ENCODE assay signal across 8 cellular contexts in genomic region chr9:69122086-69122390, GRCh38. TPM values are rescaled to one million over a fixed set of nuclear protein-coding genes. Genes with fewer than 3 reads are reported as not detected.
A peak's percentile ranks its signal among the peaks of the same experiment; 100 is the strongest.
DNase-seq lines count a peak whose midpoint lies in the region; ATAC-seq and TF ChIP-seq lines count a peak whose summit lies in the region.

No MANE protein-coding gene starts in this region.

- WGBS in aorta, 2 donors: 0 to 1% methylated on average over 17 of the region's 17 CpGs

- no peak for TF ChIP-seq CTCF in Peyer's patch (IDR thresholded peaks at IDR 0.05)

- intact Hi-C loops in Right ventricle myocardium inferior (cut with DNase I) (loop anchor here (2.0 to 5.0 kb wide), 2 partner anchors 55 to 67 kb away; no protein-coding TSS in a partner anchor), aorta (cut with DNase I) (no loop called here)

- DNase-seq in C1 segment of cervical spinal cord (lab: John Stamatoyannopoulos, UW) (peak in 11 of 14 donors; percentile 41 to 81 (median 64)), Peyer's patch (peak; percentile 46 to 79 (median 76)), Right ventricle myocardium inferior (ENCODE audit: missing footprints) (peak; percentile 85), nucleus accumbens (lab: John Stamatoyannopoulos, UW) (peak in 53 of 56 donors; percentile 8 to 83 (median 67)), aorta (peak; percentile 85 to 91)
- peak; percentile 58 for DNase-seq in activated naive CD8-positive, alpha-beta T cell treated with anti-CD3 and anti-CD28 coated beads for 36 hours

- H3K27ac ChIP-seq in Peyer's patch (peak overlapping the region; percentile 67 to 99 (median 88)), aorta (ENCODE audit: low read depth in 1 of 2, low read length in 2 of 2) (peak overlapping the region; percentile 64 to 81)

- H3K36me3 ChIP-seq in Peyer's patch (no peaks in the 10 kb centered on the region), aorta (ENCODE audit: control insufficient read depth in 1 of 2, insufficient read depth in 2 of 2, low read length in 1 of 2) (no peaks in the 10 kb centered on the region)

- H3K27me3 ChIP-seq in Peyer's patch (no peaks in the 10 kb centered on the region), aorta (ENCODE audit: control insufficient read depth in 1 of 2, insufficient read depth in 2 of 2, low read length in 1 of 2) (no peaks in the 10 kb centered on the region)

- H3K4me1 Mint-ChIP-seq in activated naive CD8-positive, alpha-beta T cell treated with anti-CD3 and anti-CD28 coated beads for 36 hours: peaks cover 13% of the 10 kb centered on the region

- TF ChIP-seq POLR2A in Peyer's patch (IDR thresholded peaks at IDR 0.05): peak in 1 of 2 donors; percentile 49

- peaks cover 9% of the 10 kb centered on the region for H3K27me3 Mint-ChIP-seq in activated naive CD8-positive, alpha-beta T cell treated with anti-CD3 and anti-CD28 coated beads for 36 hours

- H3K4me1 ChIP-seq in Peyer's patch (peaks cover 0 to 10% (median 1%) of the 10 kb centered on the region in 4 donors), aorta (ENCODE audit: control insufficient read depth in 1 of 2, insufficient read depth in 2 of 2, low read length in 2 of 2) (no peaks in the 10 kb centered on the region)

- H3K27ac Mint-ChIP-seq in activated naive CD8-positive, alpha-beta T cell treated with anti-CD3 and anti-CD28 coated beads for 36 hours: no peak overlapping the region

- peak overlapping the region; percentile 85 for H3K4me3 Mint-ChIP-seq in activated naive CD8-positive, alpha-beta T cell treated with anti-CD3 and anti-CD28 coated beads for 36 hours

- peak overlapping the region; percentile 49 to 98 (median 74) for H3K4me3 ChIP-seq in Peyer's patch
- peak overlapping the region; percentile 84 to 87 for H3K4me3 ChIP-seq in aorta (ENCODE audit: low read length in 2 of 2)

- ATAC-seq in GM19328 (IDR thresholded peaks at IDR 0.05; ENCODE audit: unreplicated experiment): peak; percentile 49
- peak; percentile 45 for ATAC-seq in HG03442 (IDR thresholded peaks at IDR 0.05; ENCODE audit: unreplicated experiment)
- ATAC-seq in Right ventricle myocardium inferior: peak; percentile 85
- peak; percentile 89 for ATAC-seq in aorta (ENCODE audit: low FRiP score)

- H3K9me3 ChIP-seq in Peyer's patch: no peaks in the 10 kb centered on the region
- no peaks in the 10 kb centered on the region for H3K9me3 ChIP-seq in aorta (ENCODE audit: control insufficient read depth, low read length)

- no peaks in the 10 kb centered on the region for H3K36me3 Mint-ChIP-seq in activated naive CD8-positive, alpha-beta T cell treated with anti-CD3 and anti-CD28 coated beads for 36 hours

- H3K9me3 Mint-ChIP-seq in activated naive CD8-positive, alpha-beta T cell treated with anti-CD3 and anti-CD28 coated beads for 36 hours: no peaks in the 10 kb centered on the region

RNA-seq across cellular contexts. Expression of gene TJP2, which starts 52.0 kb away (rescaled TPM):
- total RNA-seq in Peyer's patch (100 to 1,000 TPM; 102 to 405 (median 263) TPM), Right ventricle myocardium inferior (110 TPM), aorta (100 to 1,000 TPM; 115 to 121 TPM)
- 1 to 10 TPM; 4.1 to 5.9 TPM for total RNA-seq in activated naive CD8-positive, alpha-beta T cell treated with anti-CD3 and anti-CD28 coated beads for 36 hours
- polyA plus RNA-seq in aorta: 100 to 1,000 TPM in 1 of 2 donors, 10 to 100 TPM in 1; 32.4 to 105 TPM

Comparison
In these comparisons a context has a peak if more than half of its experiments do, and no peak if none do; other contexts are left out.
1. Peak in every context shown above with its lines: DNase-seq, ATAC-seq, H3K4me3 ChIP-seq and H3K27ac ChIP-seq.
2. RNA of gene TJP2, which starts 52.0 kb away (total RNA-seq): 102 to 405 TPM in Peyer's patch, 115 to 121 TPM in aorta and 110 TPM in Right ventricle myocardium inferior (single experiment); 4.1 to 5.9 TPM in activated naive CD8-positive, alpha-beta T cell treated with anti-CD3 and anti-CD28 coated beads for 36 hours; every median in the first group is over 10 times any median in the second.